In genomic region chr9:114153761-114154596, GRCh38 we compare ENCODE assay signal across 9 cellular contexts. TPM values are rescaled to one million over a fixed set of nuclear protein-coding genes. Genes with fewer than 3 reads are reported as not detected.
DNase-seq lines count a peak whose midpoint lies in the region; ATAC-seq and TF ChIP-seq lines count a peak whose summit lies in the region.
"Had no signal": no experiment of that assay in that cellular context is flagged by ENCODE, and none has a peak within 500 bp of the region (broad histone marks: within the 10 kb centered on the region; RNA-seq: fewer than 3 reads in every experiment).

No MANE protein-coding gene starts in this region.

- peaks cover 54% of the 10 kb centered on the region for H3K27me3 Mint-ChIP-seq in T-helper 1 cell treated with Interleukin-12 subunit alpha and Interleukin-12 subunit beta and Interleukin-4 antibody, amounts not matched to agents 30 μg/mL and 1 μg/mL, for 36 hours (ENCODE audit: low read depth)
- H3K27me3 Mint-ChIP-seq in activated T-cell treated with anti-CD3 and anti-CD28 coated beads, Interleukin-2, amount 50 U/mL, for 72 hours (ENCODE audit: low read depth) = peaks cover 62% of the 10 kb centered on the region

- no peak for TF ChIP-seq CTCF in suprapubic skin (IDR thresholded peaks at IDR 0.05)

- H3K4me1 Mint-ChIP-seq in T-helper 1 cell treated with Interleukin-12 subunit alpha and Interleukin-12 subunit beta and Interleukin-4 antibody, amounts not matched to agents 30 μg/mL and 1 μg/mL, for 36 hours (ENCODE audit: low read depth) = peaks cover 14% of the 10 kb centered on the region
- peaks cover 17% of the 10 kb centered on the region for H3K4me1 Mint-ChIP-seq in activated T-cell treated with anti-CD3 and anti-CD28 coated beads, Interleukin-2, amount 50 U/mL, for 72 hours (ENCODE audit: low read depth)

- no peak for TF ChIP-seq POLR2A in suprapubic skin (IDR thresholded peaks at IDR 0.05)

- no peak overlapping the region for H3K27ac Mint-ChIP-seq in T-helper 1 cell treated with Interleukin-12 subunit alpha and Interleukin-12 subunit beta and Interleukin-4 antibody, amounts not matched to agents 30 μg/mL and 1 μg/mL, for 36 hours
- H3K27ac Mint-ChIP-seq in activated T-cell treated with anti-CD3 and anti-CD28 coated beads, Interleukin-2, amount 50 U/mL, for 72 hours = no peak overlapping the region

- no peak for DNase-seq in T-helper 1 cell
- no peak for DNase-seq in activated T-cell treated with anti-CD3 and anti-CD28 coated beads, Interleukin-2, amount 50 U/mL, for 72 hours
- no peak for DNase-seq in suprapubic skin (ENCODE audit: low spot score in 2 of 2)
- DNase-seq in NCI-H446 (lab: John Stamatoyannopoulos, UW) = no peak
- no peak for DNase-seq in NCI-H2227 (lab: John Stamatoyannopoulos, UW; ENCODE audit: unreplicated experiment)
- no peak for DNase-seq in SIG-M5 (lab: John Stamatoyannopoulos, UW)
- DNase-seq: DND-41 had no signal

- TF ChIP-seq EP300 in suprapubic skin (IDR thresholded peaks at IDR 0.05) = no peak

- H3K9me3 ChIP-seq in iPS-18a (ENCODE audit: control insufficient read depth, low read depth, low read length) (no peaks in the 10 kb centered on the region), suprapubic skin (no peaks in the 10 kb centered on the region)

- ATAC-seq in activated T-cell treated with anti-CD3 and anti-CD28 coated beads, Interleukin-2, amount 50 U/mL, for 72 hours (replicated peaks in 1 of 2) = no peak

- H3K4me1 ChIP-seq in iPS-18a (ENCODE audit: control insufficient read depth, low read depth, low read length) (peaks cover 9% of the 10 kb centered on the region), suprapubic skin (peaks cover 47% of the 10 kb centered on the region)

- H3K36me3 ChIP-seq in iPS-18a (ENCODE audit: control insufficient read depth, low read depth, low read length) (no peaks in the 10 kb centered on the region), suprapubic skin (no peaks in the 10 kb centered on the region)

- H3K27me3 ChIP-seq in iPS-18a (ENCODE audit: control insufficient read depth, insufficient read depth, low read length) = peaks cover 53% of the 10 kb centered on the region
- peaks cover 21% of the 10 kb centered on the region for H3K27me3 ChIP-seq in suprapubic skin

- no peak overlapping the region for H3K27ac ChIP-seq in iPS-18a (ENCODE audit: low read length)
- no peak overlapping the region for H3K27ac ChIP-seq in suprapubic skin

- peak overlapping the region; percentile 62 for H3K4me3 Mint-ChIP-seq in T-helper 1 cell treated with Interleukin-12 subunit alpha and Interleukin-12 subunit beta and Interleukin-4 antibody, amounts not matched to agents 30 μg/mL and 1 μg/mL, for 36 hours
- H3K4me3 Mint-ChIP-seq in activated T-cell treated with anti-CD3 and anti-CD28 coated beads, Interleukin-2, amount 50 U/mL, for 72 hours = peak overlapping the region; percentile 70 to 75

- peak overlapping the region; percentile 16 for H3K9ac ChIP-seq in iPS-18a (ENCODE audit: low read length)

- peaks cover 2% of the 10 kb centered on the region for H3K36me3 Mint-ChIP-seq in T-helper 1 cell treated with Interleukin-12 subunit alpha and Interleukin-12 subunit beta and Interleukin-4 antibody, amounts not matched to agents 30 μg/mL and 1 μg/mL, for 36 hours (ENCODE audit: low read depth)
- no peaks in the 10 kb centered on the region for H3K36me3 Mint-ChIP-seq in activated T-cell treated with anti-CD3 and anti-CD28 coated beads, Interleukin-2, amount 50 U/mL, for 72 hours (ENCODE audit: insufficient read depth in 2 of 2)

- WGBS in suprapubic skin = 2% methylated on average over 42 of the region's 80 CpGs

- H3K9me3 Mint-ChIP-seq in T-helper 1 cell treated with Interleukin-12 subunit alpha and Interleukin-12 subunit beta and Interleukin-4 antibody, amounts not matched to agents 30 μg/mL and 1 μg/mL, for 36 hours = no peaks in the 10 kb centered on the region
- H3K9me3 Mint-ChIP-seq in activated T-cell treated with anti-CD3 and anti-CD28 coated beads, Interleukin-2, amount 50 U/mL, for 72 hours = no peaks in the 10 kb centered on the region

- H3K4me3 ChIP-seq in iPS-18a (ENCODE audit: low read length) = peak overlapping the region; percentile 58
- peak overlapping the region; percentile 83 for H3K4me3 ChIP-seq in suprapubic skin

RNA-seq across cellular contexts. Expression of gene COL27A1, which starts 1.4 kb away (rescaled TPM):
- total RNA-seq in activated T-cell treated with anti-CD3 and anti-CD28 coated beads, Interleukin-2, amount 50 U/mL, for 72 hours = 1 to 10 TPM; 1.3 to 2.4 TPM
- 10 to 100 TPM; 14.2 to 32.9 (median 20.7) TPM for total RNA-seq in suprapubic skin

RNA-seq across cellular contexts. Expression of gene KIF12, which starts 54.9 kb away (rescaled TPM):
- not detected for total RNA-seq in activated T-cell treated with anti-CD3 and anti-CD28 coated beads, Interleukin-2, amount 50 U/mL, for 72 hours
- total RNA-seq in suprapubic skin = 1 to 10 TPM; 1.1 to 3.1 (median 2.1) TPM

Comparison
In these comparisons a context has a peak if more than half of its experiments do, and no peak if none do; other contexts are left out.
1. RNA of gene COL27A1, which starts 1.4 kb away (total RNA-seq): 14.2 to 32.9 TPM in suprapubic skin; 1.3 to 2.4 TPM in activated T-cell treated with anti-CD3 and anti-CD28 coated beads, Interleukin-2, amount 50 U/mL, for 72 hours; every median in the first group is over 4 times any median in the second.